In the genomic region with DNA sequence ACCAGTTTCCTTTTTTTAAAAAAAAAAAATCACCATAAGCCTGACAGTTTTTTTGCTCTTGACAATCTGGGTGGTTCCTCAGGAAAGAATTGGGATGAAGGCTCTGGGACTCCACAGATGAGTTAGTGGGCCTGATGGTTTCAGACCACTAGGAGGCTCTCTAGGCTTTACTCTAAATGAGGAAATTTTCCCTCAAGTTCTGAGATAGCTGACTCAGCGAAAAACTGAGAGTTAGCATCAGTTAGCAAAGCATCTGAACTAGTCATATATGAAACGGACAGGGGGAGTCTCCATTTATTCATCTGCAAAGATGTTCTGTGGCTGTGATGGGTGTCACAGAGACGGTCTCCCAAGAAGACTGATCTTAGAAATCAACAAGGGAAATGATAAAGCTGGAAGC, we compare ENCODE assay signal across 8 cellular contexts.
A peak's percentile ranks its signal among the peaks of the same experiment; 100 is the strongest.
DNase-seq lines count a peak whose midpoint lies in the region; ATAC-seq, FAIRE-seq and TF ChIP-seq lines count a peak whose summit lies in the region.

No MANE protein-coding gene starts in this region.

- H4K20me1 ChIP-seq in K562 (replicated peaks; ENCODE audit: control insufficient read depth, insufficient read depth, low read length): no peaks in the 10 kb centered on the region

- H3K4me1 Mint-ChIP-seq in natural killer cell treated with Interleukin-12 subunit alpha and Interleukin-12 subunit beta and Interleukin-15 and Interleukin-18, amount 100 ng/mL, for 72 hours (ENCODE audit: low read depth in 2 of 2): peaks cover 0 to 7% of the 10 kb centered on the region in 2 donors

- CTCF ChIA-PET in K562 (lab: Yijun Ruan, JAX; ENCODE audit: low intra/inter-chr PET ratio): interaction anchor here (0.6 to 0.7 kb wide), 2 partner anchors 113 to 114 kb away, joined by 3 read pairs; no protein-coding TSS in a partner anchor

- no peak overlapping the region for H3K4me2 ChIP-seq in K562 (ENCODE audit: insufficient read depth, low read length)

- no peak for TF ChIP-seq RAD21 in K562 (CRISPR knock-in tag; conservative IDR thresholded peaks at IDR 0.05 in 1 of 2, IDR thresholded peaks at IDR 0.05 in 1 of 2)

- H3K9me3 Mint-ChIP-seq in natural killer cell treated with Interleukin-12 subunit alpha and Interleukin-12 subunit beta and Interleukin-15 and Interleukin-18, amount 100 ng/mL, for 72 hours: no peaks in the 10 kb centered on the region

- no peaks in the 10 kb centered on the region for H3K27me3 ChIP-seq in K562 (ENCODE audit: control insufficient read depth in 2 of 2, insufficient read depth in 2 of 2, low read length in 2 of 2)

- H3K36me3 ChIP-seq in K562 (ENCODE audit: control insufficient read depth, insufficient read depth, low read length): no peaks in the 10 kb centered on the region

- no peak overlapping the region for H2AFZ ChIP-seq in K562 (ENCODE audit: low read depth, low read length)

- H3K4me1 ChIP-seq in K562 (replicated peaks in 1 of 2; ENCODE audit: control insufficient read depth in 2 of 2, insufficient read depth in 2 of 2, low read length in 2 of 2): no peaks in the 10 kb centered on the region

- no peak for TF ChIP-seq EP300 in K562 (IDR thresholded peaks at IDR 0.05; ENCODE audit: low read length)

- no peak for FAIRE-seq in K562 (lab: Jason Lieb, UNC)

- TF ChIP-seq CTCF in NB4 (IDR thresholded peaks at IDR 0.05; ENCODE audit: low read depth, low read length) (peak; percentile 73), K562 (IDR thresholded peaks at IDR 0.05 in 2 of 3, conservative IDR thresholded peaks at IDR 0.05 in 1 of 3; ENCODE audit: insufficient read depth in 2 of 3, low read depth in 1 of 3, low read length in 3 of 3) (peak; percentile 42 to 66 (median 59); a peak in 5 of 6 replicates)

- POLR2A ChIA-PET in K562 (lab: Yijun Ruan, JAX): no interaction called here

- H3K4me3 Mint-ChIP-seq in natural killer cell treated with Interleukin-12 subunit alpha and Interleukin-12 subunit beta and Interleukin-15 and Interleukin-18, amount 100 ng/mL, for 72 hours: peak overlapping the region; percentile 45

- no peaks in the 10 kb centered on the region for H3K9me3 ChIP-seq in K562 (replicated peaks; ENCODE audit: control insufficient read depth, insufficient read depth, low read depth, low read length)

- in situ Hi-C loops in K562 (cut with MboI): no loop called here

- peaks cover 12 to 15% of the 10 kb centered on the region in 2 donors for H3K27me3 Mint-ChIP-seq in natural killer cell treated with Interleukin-12 subunit alpha and Interleukin-12 subunit beta and Interleukin-15 and Interleukin-18, amount 100 ng/mL, for 72 hours

- no peak overlapping the region for H3K27ac ChIP-seq in K562 (ENCODE audit: extremely low read depth, low read depth, low read length)

- peak; percentile 8 for DNase-seq in activated CD4-positive, alpha-beta T cell treated with anti-CD3 and anti-CD28 coated beads for 48 hours
- DNase-seq in activated CD4-positive, alpha-beta T cell treated with anti-CD3 and anti-CD28 coated beads for 1 hour: no peak
- DNase-seq in NB4 (ENCODE audit: low read depth) (peak; percentile 50), K562 (ENCODE audit: extremely low read depth in 1 of 4, low spot score in 3 of 4) (peak; percentile 10 to 37 (median 20))
- no peak for DNase-seq in natural killer cell treated with Interleukin-12 subunit alpha and Interleukin-12 subunit beta and Interleukin-15 and Interleukin-18, amount 100 ng/mL, for 72 hours (ENCODE audit: low spot score)

- no peak overlapping the region for H3K9ac ChIP-seq in K562 (ENCODE audit: insufficient read depth in 1 of 2, low read depth in 2 of 2, low read length in 2 of 2)

- no peaks in the 10 kb centered on the region for H3K79me2 ChIP-seq in K562 (ENCODE audit: control insufficient read depth, insufficient read depth, low read length)

- WGBS in K562 (ENCODE audit: insufficient coverage, low coverage, missing lambda C conversion rate): 0% methylated on average over 3 of the region's 3 CpGs

- TF ChIP-seq POLR2A in NB4 (IDR thresholded peaks at IDR 0.05; ENCODE audit: extremely low read depth, insufficient read length) (no peak), K562 (conservative IDR thresholded peaks at IDR 0.05) (no peak)

- H3K4me3 ChIP-seq in NB4 (ENCODE audit: low read depth, low read length): no peak overlapping the region
- H3K4me3 ChIP-seq in K562: no peak overlapping the region

- H3K36me3 Mint-ChIP-seq in natural killer cell treated with Interleukin-12 subunit alpha and Interleukin-12 subunit beta and Interleukin-15 and Interleukin-18, amount 100 ng/mL, for 72 hours: no peaks in the 10 kb centered on the region

- no TSS peak for BruUV-seq in K562 (replicated peaks; lab: Mats Ljungman, UMichigan)

- no peaks in the 10 kb centered on the region for H3K9me1 ChIP-seq in K562 (ENCODE audit: control insufficient read depth, insufficient read depth, low read length)

- ATAC-seq in K562 (peak; percentile 74), HG03108 (IDR thresholded peaks at IDR 0.05; ENCODE audit: unreplicated experiment) (no peak), HG02588 (IDR thresholded peaks at IDR 0.05; ENCODE audit: unreplicated experiment) (no peak), GM21529 (IDR thresholded peaks at IDR 0.05; ENCODE audit: unreplicated experiment) (no peak)
- ATAC-seq in natural killer cell treated with Interleukin-12 subunit alpha and Interleukin-12 subunit beta and Interleukin-15 and Interleukin-18, amount 100 ng/mL, for 72 hours: peak in 1 of 2 donors; percentile 66

- peak overlapping the region; percentile 15 to 67 for H3K27ac Mint-ChIP-seq in natural killer cell treated with Interleukin-12 subunit alpha and Interleukin-12 subunit beta and Interleukin-15 and Interleukin-18, amount 100 ng/mL, for 72 hours

- intact Hi-C loops in K562 (cut with micrococcal nuclease): no loop called here

TF ChIP-seq in K562, 482 proteins besides CTCF, POLR2A, EP300 and RAD21 (continues in another document):
- no peak for TF ChIP-seq IFI16 (CRISPR knock-in tag; IDR thresholded peaks at IDR 0.05)
- TF ChIP-seq, protein P1, sequence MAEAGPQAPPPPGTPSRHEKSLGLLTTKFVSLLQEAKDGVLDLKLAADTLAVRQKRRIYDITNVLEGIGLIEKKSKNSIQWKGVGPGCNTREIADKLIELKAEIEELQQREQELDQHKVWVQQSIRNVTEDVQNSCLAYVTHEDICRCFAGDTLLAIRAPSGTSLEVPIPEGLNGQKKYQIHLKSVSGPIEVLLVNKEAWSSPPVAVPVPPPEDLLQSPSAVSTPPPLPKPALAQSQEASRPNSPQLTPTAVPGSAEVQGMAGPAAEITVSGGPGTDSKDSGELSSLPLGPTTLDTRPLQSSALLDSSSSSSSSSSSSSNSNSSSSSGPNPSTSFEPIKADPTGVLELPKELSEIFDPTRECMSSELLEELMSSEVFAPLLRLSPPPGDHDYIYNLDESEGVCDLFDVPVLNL (CRISPR knock-in tag; IDR thresholded peaks at IDR 0.05; ENCODE audit: low read depth): no peak
- peak; percentile 98 for TF ChIP-seq C11orf30 (IDR thresholded peaks at IDR 0.05; ENCODE audit: low read depth)
- no peak for TF ChIP-seq ZFP30 (CRISPR knock-in tag; IDR thresholded peaks at IDR 0.05; ENCODE audit: borderline replicate concordance)
- TF ChIP-seq TAL1 (IDR thresholded peaks at IDR 0.05): no peak
- no peak for TF ChIP-seq CCAR2 (IDR thresholded peaks at IDR 0.05; ENCODE audit: low read depth, low read length)
- TF ChIP-seq CHD1 (IDR thresholded peaks at IDR 0.05; ENCODE audit: low read length): no peak
- TF ChIP-seq NFXL1 (CRISPR knock-in tag; IDR thresholded peaks at IDR 0.05): no peak
- TF ChIP-seq, protein P2, sequence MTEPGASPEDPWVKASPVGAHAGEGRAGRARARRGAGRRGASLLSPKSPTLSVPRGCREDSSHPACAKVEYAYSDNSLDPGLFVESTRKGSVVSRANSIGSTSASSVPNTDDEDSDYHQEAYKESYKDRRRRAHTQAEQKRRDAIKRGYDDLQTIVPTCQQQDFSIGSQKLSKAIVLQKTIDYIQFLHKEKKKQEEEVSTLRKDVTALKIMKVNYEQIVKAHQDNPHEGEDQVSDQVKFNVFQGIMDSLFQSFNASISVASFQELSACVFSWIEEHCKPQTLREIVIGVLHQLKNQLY (CRISPR knock-in tag; conservative IDR thresholded peaks at IDR 0.05): no peak
- TF ChIP-seq NR2F6 (CRISPR knock-in tag; IDR thresholded peaks at IDR 0.05): no peak
- TF ChIP-seq BRD4 (IDR thresholded peaks at IDR 0.05): no peak
- peak; percentile 98 for TF ChIP-seq MAFG (tag; conservative IDR thresholded peaks at IDR 0.05)
- TF ChIP-seq ZNF316 (IDR thresholded peaks at IDR 0.05): peak; percentile 99
- TF ChIP-seq ETV6 (IDR thresholded peaks at IDR 0.05; ENCODE audit: borderline replicate concordance in 1 of 2, low read depth in 2 of 2, low read length in 1 of 2): no peak
- TF ChIP-seq ETV6 (CRISPR knock-in tag; IDR thresholded peaks at IDR 0.05; ENCODE audit: borderline replicate concordance): no peak

Comparison
In these comparisons a context has a peak if more than half of its experiments do, and no peak if none do; other contexts are left out.
1. DNase-seq: peak in activated CD4-positive, alpha-beta T cell treated with anti-CD3 and anti-CD28 coated beads for 48 hours (single experiment), NB4 (single experiment) and K562 (4 of 4); none in activated CD4-positive, alpha-beta T cell treated with anti-CD3 and anti-CD28 coated beads for 1 hour (single experiment) and natural killer cell treated with Interleukin-12 subunit alpha and Interleukin-12 subunit beta and Interleukin-15 and Interleukin-18, amount 100 ng/mL, for 72 hours (single experiment).